In the genomic region with DNA sequence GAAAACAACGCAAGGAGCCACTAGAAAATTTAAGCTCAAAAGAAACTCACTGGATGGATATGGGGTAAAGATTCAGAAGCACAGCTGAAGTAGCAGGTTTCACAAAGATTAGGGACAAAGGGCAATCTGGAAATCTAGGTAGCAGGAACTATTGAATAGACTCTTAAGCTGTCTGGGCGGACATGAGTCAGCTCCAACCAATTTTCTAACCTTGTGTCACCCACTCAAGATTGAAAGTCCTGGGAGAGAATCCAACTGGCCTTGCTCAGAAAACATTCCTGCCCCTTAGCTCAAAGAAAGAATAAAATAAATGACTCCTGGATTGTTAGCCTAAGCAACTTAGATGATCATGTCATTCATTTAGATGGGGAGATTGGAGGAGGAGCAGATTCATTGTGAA, we compare ENCODE assay signal across 12 cellular contexts.
DNase-seq lines count a peak whose midpoint lies in the region; ATAC-seq, FAIRE-seq and TF ChIP-seq lines count a peak whose summit lies in the region.
"Had no signal": no experiment of that assay in that cellular context is flagged by ENCODE, and none has a peak within 500 bp of the region (broad histone marks: within the 10 kb centered on the region; RNA-seq: fewer than 3 reads in every experiment).

No MANE protein-coding gene starts in this region.

- no peaks in the 10 kb centered on the region for H3K9me3 ChIP-seq in mucosa of descending colon
- H3K9me3 ChIP-seq: body of pancreas had no signal

- DNase-seq in AG09319 (ENCODE audit: extremely low read depth, low read depth): peak; percentile 23
- peak; percentile 3 for DNase-seq in HTR-8/SVneo (ENCODE audit: insufficient read length, low spot score)
- DNase-seq in choroid plexus epithelial cell (ENCODE audit: low read depth): peak; percentile 36
- DNase-seq in mucosa of descending colon: no peak
- no peak for DNase-seq in NCI-H1694 treated with DMSO at 0.1 percent for 48 hours (lab: John Stamatoyannopoulos, UW)
- no peak for DNase-seq in GM19239 (ENCODE audit: insufficient read length, low spot score)
- DNase-seq: naive thymus-derived CD8-positive, alpha-beta T cell; NCI-H187 treated with DMSO at 0.1 percent for 48 hours; stimulated activated naive CD8-positive, alpha-beta T cell treated with anti-CD3 and anti-CD28 coated beads, Interleukin-15, amount 100 ng/mL, for 72 hours had no signal

- no peaks in the 10 kb centered on the region for H3K4me1 ChIP-seq in mucosa of descending colon (ENCODE audit: low read depth)
- H3K4me1 ChIP-seq: body of pancreas had no signal

- intact Hi-C loops in mucosa of descending colon (cut with DNase I, micrococcal nuclease): no loop called here

- H3K4me3 ChIP-seq in choroid plexus epithelial cell (ENCODE audit: low read depth, low read length) (no peak overlapping the region), mucosa of descending colon (no peak overlapping the region)
- H3K4me3 ChIP-seq: body of pancreas had no signal

- no peak for TF ChIP-seq CTCF in AG09319 (IDR thresholded peaks at IDR 0.05; ENCODE audit: low read depth, low read length)
- no peak for TF ChIP-seq CTCF in choroid plexus epithelial cell (conservative IDR thresholded peaks at IDR 0.05; ENCODE audit: low read depth, low read length)
- no peak for TF ChIP-seq CTCF in mucosa of descending colon (IDR thresholded peaks at IDR 0.05)

- H3K36me3 ChIP-seq in mucosa of descending colon (ENCODE audit: low read depth): no peaks in the 10 kb centered on the region

- ATAC-seq in mucosa of descending colon (peak; percentile 73), GM21737 (IDR thresholded peaks at IDR 0.05; ENCODE audit: unreplicated experiment) (no peak), HG03521 (IDR thresholded peaks at IDR 0.05; ENCODE audit: unreplicated experiment) (no peak)
- ATAC-seq: body of pancreas; naive thymus-derived CD8-positive, alpha-beta T cell; stimulated activated naive CD8-positive, alpha-beta T cell treated with anti-CD3 and anti-CD28 coated beads, Interleukin-15, amount 100 ng/mL, for 72 hours had no signal

- FAIRE-seq in HTR-8/SVneo (lab: Jason Lieb, UNC): no peak
- FAIRE-seq in GM19239 (lab: Jason Lieb, UNC): no peak

Comparison
In these comparisons a context has a peak if more than half of its experiments do, and no peak if none do; other contexts are left out.
1. DNase-seq: peak in AG09319 (single experiment), HTR-8/SVneo (single experiment) and choroid plexus epithelial cell (single experiment); none in mucosa of descending colon (0 of 3), NCI-H1694 treated with DMSO at 0.1 percent for 48 hours (single experiment) and GM19239 (single experiment).